In the genomic region with DNA sequence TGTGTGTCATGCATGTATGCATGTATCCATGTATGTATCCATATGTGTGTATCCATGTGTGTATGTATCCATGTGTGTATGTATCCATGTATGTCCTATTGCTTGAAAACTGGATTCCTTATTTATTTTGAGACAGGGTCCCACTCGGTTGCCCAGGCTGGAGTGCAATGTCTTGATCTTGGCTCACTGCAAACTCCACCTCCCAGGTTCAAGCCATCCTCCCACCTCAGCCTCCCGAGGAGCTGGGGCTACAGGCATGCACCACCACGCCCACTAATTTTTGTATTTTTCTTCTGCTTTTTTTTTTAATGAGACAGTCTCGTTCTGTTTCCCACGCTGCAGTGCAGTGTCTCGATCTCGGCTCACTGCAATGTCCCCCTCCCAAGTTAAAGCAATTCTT, we compare ENCODE assay signal across 23 cellular contexts. TPM values are rescaled to one million over a fixed set of nuclear protein-coding genes. Genes with fewer than 3 reads are reported as not detected.
"Had no signal": no experiment of that assay in that cellular context is flagged by ENCODE, and none has a peak within 500 bp of the region (broad histone marks: within the 10 kb centered on the region; RNA-seq: fewer than 3 reads in every experiment).

No MANE protein-coding gene starts in this region.

- H3K9me3 ChIP-seq: SK-N-SH had no signal

- H3K9ac ChIP-seq: SK-N-SH had no signal

- DNase-seq: KBM-7, MV-4-11, NCI-H1048, NCI-H1105, NCI-H1417, NCI-H1436 treated with DMSO at 0.1 percent for 48 hours, NCI-H1694 treated with DMSO at 0.1 percent for 48 hours, NCI-H1930, NCI-H2081, NCI-H2171, NCI-H226, NCI-H446, NCI-H510A, NCI-H524 treated with DMSO at 0.1 percent for 48 hours, NCI-H774, RPMI8226, SHP77 had no signal

- FAIRE-seq: RCC 7860 had no signal

RNA-seq across cellular contexts. Expression of a gene that starts 34.1 kb away (rescaled TPM):
- total RNA-seq: LHCN-M2, SK-MEL-5 had no signal

RNA-seq across cellular contexts. Expression of a gene that starts 56.8 kb away (rescaled TPM):
- total RNA-seq: HT-29, LHCN-M2, MCF 10A, SK-MEL-5 had no signal
